In genomic region chr16:84274515-84274914, GRCh38 we compare ENCODE assay signal across 44 cellular contexts. TPM values are rescaled to one million over a fixed set of nuclear protein-coding genes. Genes with fewer than 3 reads are reported as not detected.
"Had no signal": no experiment of that assay in that cellular context is flagged by ENCODE, and none has a peak within 500 bp of the region (broad histone marks: within the 10 kb centered on the region; RNA-seq: fewer than 3 reads in every experiment).

No MANE protein-coding gene starts in this region.

- H3K4me1 ChIP-seq: adrenal gland, ascending aorta, body of pancreas, breast epithelium had no signal

- FAIRE-seq: astrocyte, bronchial epithelial cell had no signal

- H3K36me3 Mint-ChIP-seq: activated naive CD4-positive, alpha-beta T cell treated with anti-CD3 and anti-CD28 coated beads, Interleukin-2, amount 10 ng/mL, durations not matched to agents 7 days and 5 days; activated naive CD4-positive, alpha-beta T cell treated with anti-CD3 and anti-CD28 coated beads, Interleukin-2, amount 50 U/mL, for 24 hours; activated naive CD4-positive, alpha-beta T cell treated with anti-CD3 and anti-CD28 coated beads, Interleukin-2, amount 50 U/mL, for 72 hours; activated naive CD8-positive, alpha-beta T cell; activated naive CD8-positive, alpha-beta T cell treated with anti-CD3 and anti-CD28 coated beads for 36 hours; activated naive CD8-positive, alpha-beta T cell treated with anti-CD3 and anti-CD28 coated beads, Interleukin-2, amount 10 ng/mL, durations not matched to agents 7 days and 5 days; brain had no signal

- H3K27me3 ChIP-seq: adrenal gland, ascending aorta, body of pancreas, brain microvascular endothelial cell, breast epithelium, cardiac muscle cell had no signal

- H3K4me3 ChIP-seq: adrenal gland, ascending aorta, body of pancreas, breast epithelium, cardiac muscle cell had no signal

- ATAC-seq: activated naive CD4-positive, alpha-beta T cell treated with anti-CD3 and anti-CD28 coated beads, Interleukin-2, amount 50 U/mL, for 72 hours; activated naive CD8-positive, alpha-beta T cell treated with anti-CD3 and anti-CD28 coated beads, Interleukin-2, amount 50 U/mL, for 24 hours; activated T-cell treated with anti-CD3 and anti-CD28 coated beads, Interleukin-2, amount 50 U/mL, for 4 hours; activated T-cell treated with anti-CD3 and anti-CD28 coated beads, Interleukin-2, amount 50 U/mL, for 72 hours; activated T-helper 17 cell treated with anti-CD3 and anti-CD28 coated beads, Interleukin-2, amount 50 U/mL, for 72 hours; body of pancreas had no signal

- H3K36me3 ChIP-seq: adrenal gland, ascending aorta, brain microvascular endothelial cell, breast epithelium, cardiac muscle cell had no signal

- H3K27ac ChIP-seq: adrenal gland, ascending aorta, body of pancreas, brain microvascular endothelial cell, breast epithelium, cardiac muscle cell had no signal

- H3K9me3 ChIP-seq: adrenal gland, ascending aorta, body of pancreas, breast epithelium had no signal

- H3K4me3 Mint-ChIP-seq: activated naive CD4-positive, alpha-beta T cell treated with anti-CD3 and anti-CD28 coated beads for 36 hours; activated naive CD4-positive, alpha-beta T cell treated with anti-CD3 and anti-CD28 coated beads, Interleukin-2, amount 10 ng/mL, durations not matched to agents 7 days and 5 days; activated naive CD4-positive, alpha-beta T cell treated with anti-CD3 and anti-CD28 coated beads, Interleukin-2, amount 50 U/mL, for 24 hours; activated naive CD8-positive, alpha-beta T cell; activated naive CD8-positive, alpha-beta T cell treated with anti-CD3 and anti-CD28 coated beads for 36 hours; activated naive CD8-positive, alpha-beta T cell treated with anti-CD3 and anti-CD28 coated beads, Interleukin-2, amount 10 ng/mL, durations not matched to agents 7 days and 5 days; activated naive CD8-positive, alpha-beta T cell treated with anti-CD3 and anti-CD28 coated beads, Interleukin-2, amount 50 U/mL, for 24 hours; activated T-cell treated with anti-CD3 and anti-CD28 coated beads, Interleukin-2, amount 50 U/mL, for 24 hours; activated T-cell treated with anti-CD3 and anti-CD28 coated beads, Interleukin-2, amount 50 U/mL, for 4 hours; activated T-cell treated with anti-CD3 and anti-CD28 coated beads, Interleukin-2, amount 50 U/mL, for 72 hours; activated T-helper 1 cell treated with anti-CD3 and anti-CD28 coated beads, Interleukin-12 subunit alpha, Interleukin-12 subunit beta, Interleukin-2, Interleukin-4 antibody, amounts not matched to agents 30 ng/mL and 10 ng/mL and 1 ng/mL, durations not matched to agents 14 hours and 24 hours and 36 hours; activated T-helper 17 cell treated with anti-CD3 and anti-CD28 coated beads, Interleukin-2, amount 50 U/mL, for 72 hours; brain; central memory CD8-positive, alpha-beta T cell had no signal

- H3K27me3 Mint-ChIP-seq: activated naive CD4-positive, alpha-beta T cell treated with anti-CD3 and anti-CD28 coated beads, Interleukin-2, amount 50 U/mL, for 24 hours; activated naive CD8-positive, alpha-beta T cell treated with anti-CD3 and anti-CD28 coated beads for 36 hours had no signal

- H3K4me1 Mint-ChIP-seq: activated naive CD4-positive, alpha-beta T cell treated with anti-CD3 and anti-CD28 coated beads, Interleukin-2, amount 10 ng/mL, durations not matched to agents 7 days and 5 days; activated naive CD4-positive, alpha-beta T cell treated with anti-CD3 and anti-CD28 coated beads, Interleukin-2, amount 50 U/mL, for 24 hours; activated naive CD8-positive, alpha-beta T cell treated with anti-CD3 and anti-CD28 coated beads for 36 hours; activated naive CD8-positive, alpha-beta T cell treated with anti-CD3 and anti-CD28 coated beads, Interleukin-2, amount 10 ng/mL, durations not matched to agents 7 days and 5 days; activated naive CD8-positive, alpha-beta T cell treated with anti-CD3 and anti-CD28 coated beads, Interleukin-2, amount 50 U/mL, for 24 hours; activated T-helper 17 cell treated with anti-CD3 and anti-CD28 coated beads, Interleukin-2, amount 50 U/mL, for 72 hours; central memory CD8-positive, alpha-beta T cell had no signal

- H3K9me3 Mint-ChIP-seq: activated naive CD4-positive, alpha-beta T cell treated with anti-CD3 and anti-CD28 coated beads for 36 hours; activated naive CD4-positive, alpha-beta T cell treated with anti-CD3 and anti-CD28 coated beads, Interleukin-2, amount 10 ng/mL, durations not matched to agents 7 days and 5 days; activated naive CD4-positive, alpha-beta T cell treated with anti-CD3 and anti-CD28 coated beads, Interleukin-2, amount 50 U/mL, for 24 hours; activated naive CD4-positive, alpha-beta T cell treated with anti-CD3 and anti-CD28 coated beads, Interleukin-2, amount 50 U/mL, for 72 hours; activated naive CD8-positive, alpha-beta T cell treated with anti-CD3 and anti-CD28 coated beads for 36 hours; activated naive CD8-positive, alpha-beta T cell treated with anti-CD3 and anti-CD28 coated beads, Interleukin-2, amount 10 ng/mL, durations not matched to agents 7 days and 5 days; activated naive CD8-positive, alpha-beta T cell treated with anti-CD3 and anti-CD28 coated beads, Interleukin-2, amount 50 U/mL, for 24 hours; activated T-cell treated with anti-CD3 and anti-CD28 coated beads, Interleukin-2, amount 50 U/mL, for 24 hours; activated T-cell treated with anti-CD3 and anti-CD28 coated beads, Interleukin-2, amount 50 U/mL, for 4 hours; activated T-cell treated with anti-CD3 and anti-CD28 coated beads, Interleukin-2, amount 50 U/mL, for 72 hours; activated T-helper 1 cell treated with anti-CD3 and anti-CD28 coated beads, Interleukin-12 subunit alpha, Interleukin-12 subunit beta, Interleukin-2, Interleukin-4 antibody, amounts not matched to agents 30 ng/mL and 10 ng/mL and 1 ng/mL, durations not matched to agents 14 hours and 24 hours and 36 hours; activated T-helper 17 cell treated with anti-CD3 and anti-CD28 coated beads, Interleukin-2, amount 50 U/mL, for 72 hours; activated T-helper 2 cell treated with anti-CD3 and anti-CD28 coated beads, Interferon-gamma antibody, Interleukin-2, Interleukin-4, amounts not matched to agents 10 μg/mL and 5 μg/mL and 100 μg/mL, durations not matched to agents 14 hours and 24 hours and 36 hours; brain; central memory CD8-positive, alpha-beta T cell had no signal

- DNase-seq: activated effector memory CD4-positive, alpha-beta T cell treated with anti-CD3 and anti-CD28 coated beads, Interleukin-2, amount 50 U/mL, for 16 hours; activated effector memory CD4-positive, alpha-beta T cell treated with Interleukin-2 at 50 U/mL for 16 hours; activated gamma-delta T cell; activated gamma-delta T cell treated with Interleukin-2 at 50 U/mL for 16 hours; activated naive CD4-positive, alpha-beta T cell; activated naive CD4-positive, alpha-beta T cell treated with anti-CD3 and anti-CD28 coated beads for 36 hours; activated naive CD4-positive, alpha-beta T cell treated with anti-CD3 and anti-CD28 coated beads, Interleukin-2, amount 10 ng/mL, durations not matched to agents 7 days and 5 days; activated naive CD4-positive, alpha-beta T cell treated with anti-CD3 and anti-CD28 coated beads, Interleukin-2, amount 50 U/mL, for 16 hours; activated naive CD4-positive, alpha-beta T cell treated with Interleukin-2 at 50 U/mL for 16 hours; activated naive CD8-positive, alpha-beta T cell treated with anti-CD3 and anti-CD28 coated beads for 36 hours; activated naive CD8-positive, alpha-beta T cell treated with anti-CD3 and anti-CD28 coated beads, Interleukin-2, amount 10 ng/mL, durations not matched to agents 7 days and 5 days; activated naive CD8-positive, alpha-beta T cell treated with anti-CD3 and anti-CD28 coated beads, Interleukin-2, amount 50 U/mL, for 24 hours; activated T-cell treated with anti-CD3 and anti-CD28 coated beads for 4 hours; activated T-cell treated with anti-CD3 and anti-CD28 coated beads, Interleukin-2, amount 50 U/mL, for 1 hour; activated T-cell treated with anti-CD3 and anti-CD28 coated beads, Interleukin-2, amount 50 U/mL, for 24 hours; activated T-cell treated with anti-CD3 and anti-CD28 coated beads, Interleukin-2, amount 50 U/mL, for 4 hours; activated T-cell treated with anti-CD3 and anti-CD28 coated beads, Interleukin-2, amount 50 U/mL, for 48 hours; activated T-cell treated with anti-CD3 and anti-CD28 coated beads, Interleukin-2, amount 50 U/mL, for 72 hours; adrenal gland; amniotic stem cell; amygdala; anterior cingulate cortex; aorta; body of pancreas; brain microvascular endothelial cell; caudate nucleus; central memory CD4-positive, alpha-beta T cell; cerebellar nuclear complex had no signal

- H3K27ac Mint-ChIP-seq: activated naive CD4-positive, alpha-beta T cell treated with anti-CD3 and anti-CD28 coated beads for 36 hours; activated naive CD4-positive, alpha-beta T cell treated with anti-CD3 and anti-CD28 coated beads, Interleukin-2, amount 10 ng/mL, durations not matched to agents 7 days and 5 days; activated naive CD4-positive, alpha-beta T cell treated with anti-CD3 and anti-CD28 coated beads, Interleukin-2, amount 50 U/mL, for 24 hours; activated naive CD4-positive, alpha-beta T cell treated with anti-CD3 and anti-CD28 coated beads, Interleukin-2, amount 50 U/mL, for 72 hours; activated naive CD8-positive, alpha-beta T cell; activated naive CD8-positive, alpha-beta T cell treated with anti-CD3 and anti-CD28 coated beads for 36 hours; activated naive CD8-positive, alpha-beta T cell treated with anti-CD3 and anti-CD28 coated beads, Interleukin-2, amount 10 ng/mL, durations not matched to agents 7 days and 5 days; activated naive CD8-positive, alpha-beta T cell treated with anti-CD3 and anti-CD28 coated beads, Interleukin-2, amount 50 U/mL, for 24 hours; activated T-cell treated with anti-CD3 and anti-CD28 coated beads, Interleukin-2, amount 50 U/mL, for 24 hours; activated T-cell treated with anti-CD3 and anti-CD28 coated beads, Interleukin-2, amount 50 U/mL, for 72 hours; activated T-helper 1 cell treated with anti-CD3 and anti-CD28 coated beads, Interleukin-12 subunit alpha, Interleukin-12 subunit beta, Interleukin-2, Interleukin-4 antibody, amounts not matched to agents 30 ng/mL and 10 ng/mL and 1 ng/mL, durations not matched to agents 14 hours and 24 hours and 36 hours; activated T-helper 17 cell treated with anti-CD3 and anti-CD28 coated beads, Interleukin-2, amount 50 U/mL, for 72 hours; activated T-helper 2 cell treated with anti-CD3 and anti-CD28 coated beads, Interferon-gamma antibody, Interleukin-2, Interleukin-4, amounts not matched to agents 10 μg/mL and 5 μg/mL and 100 μg/mL, durations not matched to agents 14 hours and 24 hours and 36 hours; brain had no signal

RNA-seq across cellular contexts. Expression of gene WFDC1, which starts 20.2 kb away (rescaled TPM):
- total RNA-seq: activated naive CD4-positive, alpha-beta T cell treated with anti-CD3 and anti-CD28 coated beads for 36 hours; activated naive CD4-positive, alpha-beta T cell treated with anti-CD3 and anti-CD28 coated beads, Interleukin-2, amount 50 U/mL, for 72 hours; activated naive CD8-positive, alpha-beta T cell treated with anti-CD3 and anti-CD28 coated beads for 36 hours; activated naive CD8-positive, alpha-beta T cell treated with anti-CD3 and anti-CD28 coated beads, Interleukin-2, amount 10 ng/mL, durations not matched to agents 7 days and 5 days; activated T-cell treated with anti-CD3 and anti-CD28 coated beads, Interleukin-2, amount 50 U/mL, for 4 hours; activated T-cell treated with anti-CD3 and anti-CD28 coated beads, Interleukin-2, amount 50 U/mL, for 72 hours; activated T-helper 1 cell treated with anti-CD3 and anti-CD28 coated beads, Interleukin-12 subunit alpha, Interleukin-12 subunit beta, Interleukin-2, Interleukin-4 antibody, amounts not matched to agents 30 ng/mL and 10 ng/mL and 1 ng/mL, durations not matched to agents 14 hours and 24 hours and 36 hours; activated T-helper 2 cell treated with anti-CD3 and anti-CD28 coated beads, Interferon-gamma antibody, Interleukin-2, Interleukin-4, amounts not matched to agents 10 μg/mL and 5 μg/mL and 100 μg/mL, durations not matched to agents 14 hours and 24 hours and 36 hours; bronchial epithelial cell had no signal

RNA-seq across cellular contexts. Expression of gene KCNG4, which starts 34.7 kb away (rescaled TPM):
- total RNA-seq: activated naive CD4-positive, alpha-beta T cell treated with anti-CD3 and anti-CD28 coated beads for 36 hours; activated naive CD4-positive, alpha-beta T cell treated with anti-CD3 and anti-CD28 coated beads, Interleukin-2, amount 50 U/mL, for 72 hours; activated naive CD8-positive, alpha-beta T cell treated with anti-CD3 and anti-CD28 coated beads for 36 hours; activated naive CD8-positive, alpha-beta T cell treated with anti-CD3 and anti-CD28 coated beads, Interleukin-2, amount 10 ng/mL, durations not matched to agents 7 days and 5 days; activated T-cell treated with anti-CD3 and anti-CD28 coated beads, Interleukin-2, amount 50 U/mL, for 4 hours; activated T-cell treated with anti-CD3 and anti-CD28 coated beads, Interleukin-2, amount 50 U/mL, for 72 hours; activated T-helper 1 cell treated with anti-CD3 and anti-CD28 coated beads, Interleukin-12 subunit alpha, Interleukin-12 subunit beta, Interleukin-2, Interleukin-4 antibody, amounts not matched to agents 30 ng/mL and 10 ng/mL and 1 ng/mL, durations not matched to agents 14 hours and 24 hours and 36 hours; activated T-helper 17 cell treated with anti-CD3 and anti-CD28 coated beads, Interleukin-2, amount 50 U/mL, for 72 hours; activated T-helper 2 cell treated with anti-CD3 and anti-CD28 coated beads, Interferon-gamma antibody, Interleukin-2, Interleukin-4, amounts not matched to agents 10 μg/mL and 5 μg/mL and 100 μg/mL, durations not matched to agents 14 hours and 24 hours and 36 hours; aorta; ascending aorta; astrocyte; body of pancreas; breast epithelium; bronchial epithelial cell; cardiac muscle cell; cardiac septum; cerebellum had no signal
- polyA plus RNA-seq: adipose tissue, cardiac muscle cell had no signal
